ENCODE assay signal across 8 cellular contexts in genomic region chr14:24160850-24161804, GRCh38. TPM values are rescaled to one million over a fixed set of nuclear protein-coding genes. Genes with fewer than 3 reads are reported as not detected.
DNase-seq lines count a peak whose midpoint lies in the region; ATAC-seq, FAIRE-seq and TF ChIP-seq lines count a peak whose summit lies in the region.

A gene with protein sequence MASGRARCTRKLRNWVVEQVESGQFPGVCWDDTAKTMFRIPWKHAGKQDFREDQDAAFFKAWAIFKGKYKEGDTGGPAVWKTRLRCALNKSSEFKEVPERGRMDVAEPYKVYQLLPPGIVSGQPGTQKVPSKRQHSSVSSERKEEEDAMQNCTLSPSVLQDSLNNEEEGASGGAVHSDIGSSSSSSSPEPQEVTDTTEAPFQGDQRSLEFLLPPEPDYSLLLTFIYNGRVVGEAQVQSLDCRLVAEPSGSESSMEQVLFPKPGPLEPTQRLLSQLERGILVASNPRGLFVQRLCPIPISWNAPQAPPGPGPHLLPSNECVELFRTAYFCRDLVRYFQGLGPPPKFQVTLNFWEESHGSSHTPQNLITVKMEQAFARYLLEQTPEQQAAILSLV (plus strand): TSS chr14:24161265. CDS start chr14:24162145, 880 bp downstream.

- peaks cover 8% of the 10 kb centered on the region for H3K4me1 ChIP-seq in A673 (ENCODE audit: insufficient read depth, low read length, poor library complexity, severe bottlenecking)
- H3K4me1 ChIP-seq in body of pancreas = peaks cover 35% of the 10 kb centered on the region
- H3K4me1 ChIP-seq in gastrocnemius medialis = peaks cover 23 to 30% of the 10 kb centered on the region in 2 donors

- H3K4me3 ChIP-seq in A673 (ENCODE audit: low read depth, low read length, poor library complexity, severe bottlenecking) (peak within 1 kb of the TSS; percentile 51), body of pancreas (peak within 1 kb of the TSS; percentile 39 to 48), gastrocnemius medialis (peak within 1 kb of the TSS; percentile 63 to 70 (median 66))

- ATAC-seq in HG03066 (IDR thresholded peaks at IDR 0.05; ENCODE audit: low read depth, unreplicated experiment) (peak; percentile 82), body of pancreas (peak; percentile 95), gastrocnemius medialis (peak; percentile 96 to 97)

- TF ChIP-seq CTCF in A673 (conservative IDR thresholded peaks at IDR 0.05; ENCODE audit: low read depth, low read length) (peak; percentile 99), body of pancreas (IDR thresholded peaks at IDR 0.05) (peak; percentile 91 to 99 (median 98)), gastrocnemius medialis (IDR thresholded peaks at IDR 0.05 in 4 of 5, conservative IDR thresholded peaks at IDR 0.05 in 1 of 5) (peak; percentile 90 to 95 (median 94))

- intact Hi-C loops in A673 (cut with micrococcal nuclease; ENCODE audit: unreplicated experiment) (loop anchor here (1.0 kb wide), 3 partner anchors 14 to 149 kb away; partner anchors contain the start of gene RNF31), body of pancreas (cut with DNase I) (loop anchor here (10.0 kb wide), 1 partner anchor 106 kb away; the partner anchor contains the start of gene CARMIL3), gastrocnemius medialis (cut with DNase I; ENCODE audit: low total_unique reads) (loop anchor here (1.0 to 10.0 kb wide), 6 partner anchors 14 to 134 kb away; partner anchors contain the start of genes DCAF11, DHRS1, IPO4 and NOP9)

- peak; percentile 95 for DNase-seq in A673 (ENCODE audit: low spot score)
- peak; percentile 96 for DNase-seq in NCI-H2107 treated with DMSO at 0.1 percent for 48 hours (lab: John Stamatoyannopoulos, UW; ENCODE audit: unreplicated experiment)
- peak; percentile 97 to 98 (median 98) for DNase-seq in body of pancreas
- DNase-seq in iPS DF 4.7 (ENCODE audit: extremely low read depth, low spot score) = peak; percentile 92
- DNase-seq in gastrocnemius medialis = peak; percentile 84 to 94

- H3K27me3 ChIP-seq in A673 (replicated peaks; ENCODE audit: insufficient read depth, low read depth, low read length, poor library complexity) (no peaks in the 10 kb centered on the region), body of pancreas (no peaks in the 10 kb centered on the region), gastrocnemius medialis (no peaks in the 10 kb centered on the region)

- POLR2A ChIA-PET in A673 (lab: Charles Lee; ENCODE audit: low non-redundant PET) = interaction anchor here (0.6 kb wide), 1 partner anchor 67 kb away, joined by 3 read pairs; the partner anchor contains the start of gene PCK2

- FAIRE-seq in TTC549 (lab: Jason Lieb, UNC) = peak; percentile 15

- H3K36me3 ChIP-seq in A673 (ENCODE audit: insufficient read depth, low read length, poor library complexity, severe bottlenecking) = peaks cover 40% of the 10 kb centered on the region
- peaks cover 10 to 44% of the 10 kb centered on the region in 2 donors for H3K36me3 ChIP-seq in body of pancreas (replicated peaks in 1 of 2; ENCODE audit: insufficient read depth in 1 of 2, low read depth in 2 of 2)
- peaks cover 0 to 74% of the 10 kb centered on the region in 2 donors for H3K36me3 ChIP-seq in gastrocnemius medialis

- in situ Hi-C loops in gastrocnemius medialis (cut with MboI; ENCODE audit: low sequenced_read_pairs in 4 of 4) = loop anchor here in 1 of 4 donors (5.0 kb wide), 1 partner anchor 104 kb away; no protein-coding TSS in a partner anchor

- TF ChIP-seq POLR2A in GM18526 (IDR thresholded peaks at IDR 0.05; ENCODE audit: extremely low read depth, insufficient read length) (peak; percentile 86), body of pancreas (IDR thresholded peaks at IDR 0.05) (peak; percentile 10 to 81 (median 79)), gastrocnemius medialis (IDR thresholded peaks at IDR 0.05) (peak; percentile 14 to 49)

- BruUV-seq in A673 (replicated peaks; lab: Mats Ljungman, UMichigan) = no TSS peak

- H3K27ac ChIP-seq in A673 (ENCODE audit: low read depth, low read length, poor library complexity, severe bottlenecking) = peak within 1 kb of the TSS; percentile 75
- H3K27ac ChIP-seq in body of pancreas = peak within 1 kb of the TSS; percentile 79 to 89 (median 84)
- H3K27ac ChIP-seq in gastrocnemius medialis = peak within 1 kb of the TSS; percentile 85 to 90 (median 89)

- H3K9me3 ChIP-seq in A673 (ENCODE audit: low read depth, low read length, poor library complexity, severe bottlenecking) (no peaks in the 10 kb centered on the region), body of pancreas (no peaks in the 10 kb centered on the region), gastrocnemius medialis (no peaks in the 10 kb centered on the region)

- CTCF ChIA-PET in A673 (lab: Charles Lee) = interaction anchor here (0.5 to 2.6 kb wide), 9 partner anchors 14 to 103 kb away, joined by 3 to 17 read pairs (median 3); partner anchors contain the start of genes DCAF11, NRL and PSME1

- WGBS in body of pancreas, 2 donors = 1 to 2% methylated on average over 11 to 12 of the region's 12 CpGs

RNA-seq across cellular contexts. Expression of the gene that starts here (rescaled TPM):
- 25.1 and 27.3 TPM in 2 replicates for total RNA-seq in A673 (2021)
- 10 to 100 TPM; 12.5 to 21.5 TPM for total RNA-seq in body of pancreas
- 10 to 100 TPM in 3 of 4 donors, 1 to 10 TPM in 1; 6.5 to 36.7 (median 11.9) TPM for total RNA-seq in gastrocnemius medialis

Comparison
In these comparisons a context has a peak if more than half of its experiments do, and no peak if none do; other contexts are left out.
1. Peak in every context shown above with its lines: DNase-seq, ATAC-seq, H3K4me3 ChIP-seq and H3K27ac ChIP-seq.
2. POLR2A ChIP-seq: peak in every context shown above with its lines; median percentile 86 in GM18526; 79 in body of pancreas; 32 in gastrocnemius medialis.